12 cellular contexts compared by ENCODE assay signal in genomic region chr17:13888043-13888442, GRCh38.
A peak's percentile ranks its signal among the peaks of the same experiment; 100 is the strongest.
DNase-seq lines count a peak whose midpoint lies in the region; FAIRE-seq and TF ChIP-seq lines count a peak whose summit lies in the region.
"Had no signal": no experiment of that assay in that cellular context is flagged by ENCODE, and none has a peak within 500 bp of the region (broad histone marks: within the 10 kb centered on the region; RNA-seq: fewer than 3 reads in every experiment).

No MANE protein-coding gene starts in this region.

- H3K36me3 ChIP-seq in WERI-Rb-1: no peaks in the 10 kb centered on the region

- no peak overlapping the region for H3K4me3 ChIP-seq in WERI-Rb-1 (ENCODE audit: low read depth, low read length)

- no peak overlapping the region for H3K27ac ChIP-seq in WERI-Rb-1

- no peak for FAIRE-seq in H54 (lab: Jason Lieb, UNC)

- DNase-seq in SHP77 (lab: John Stamatoyannopoulos, UW): peak; percentile 16 to 47
- DNase-seq in SHP77 treated with DMSO at 0.1 percent for 48 hours (lab: John Stamatoyannopoulos, UW): no peak
- peak; percentile 15 for DNase-seq in RPMI7951 (ENCODE audit: low read depth)
- DNase-seq in cardiac septum (ENCODE audit: low spot score): peak; percentile 78
- peak; percentile 24 for DNase-seq in superior temporal gyrus (ENCODE audit: extremely low spot score)
- no peak for DNase-seq in WERI-Rb-1
- DNase-seq in H54 (ENCODE audit: insufficient read length, low spot score): no peak
- no peak for DNase-seq in stimulated activated CD4-positive, alpha-beta T cell treated with anti-CD3 and anti-CD28 coated beads, Interleukin-1b, Interleukin-23, amount 100 ng/mL, for 48 hours
- DNase-seq: activated CD4-positive, alpha-beta T cell treated with anti-CD3 and anti-CD28 coated beads, Interleukin-2, amount 50 U/mL, for 4 hours; Calu3; effector memory CD4-positive, alpha-beta T cell; nephron progenitor cell had no signal

- no peak for TF ChIP-seq CTCF in WERI-Rb-1 (IDR thresholded peaks at IDR 0.05; ENCODE audit: low read depth, low read length)

- no peaks in the 10 kb centered on the region for H3K27me3 ChIP-seq in WERI-Rb-1 (ENCODE audit: insufficient read depth, low read depth, severe bottlenecking)

- TF ChIP-seq POLR2A in H54 (IDR thresholded peaks at IDR 0.05; ENCODE audit: low read depth, low read length): no peak

- H3K9me3 ChIP-seq in WERI-Rb-1 (ENCODE audit: severe bottlenecking): no peaks in the 10 kb centered on the region

- intact Hi-C loops in cardiac septum (cut with DNase I): loop anchor here (5.0 kb wide), 1 partner anchor 246 kb away; no protein-coding TSS in a partner anchor

Comparison
In these comparisons a context has a peak if more than half of its experiments do, and no peak if none do; other contexts are left out.
1. DNase-seq: peak in SHP77 (2 of 2), RPMI7951 (single experiment), cardiac septum (single experiment) and superior temporal gyrus (single experiment); none in SHP77 treated with DMSO at 0.1 percent for 48 hours (single experiment), WERI-Rb-1 (single experiment), H54 (single experiment) and stimulated activated CD4-positive, alpha-beta T cell treated with anti-CD3 and anti-CD28 coated beads, Interleukin-1b, Interleukin-23, amount 100 ng/mL, for 48 hours (single experiment).